Comparison of ENCODE assay signal across 1 cellular context in genomic region chr16:55476625-55477533, GRCh38.
TF ChIP-seq lines count a peak whose summit lies in the region.

No MANE protein-coding gene starts in this region.

TF ChIP-seq in SK-N-SH, 30 proteins besides CTCF, POLR2A, EP300 and RAD21 (continued from another document):
- TF ChIP-seq TEAD4 (IDR thresholded peaks at IDR 0.05; ENCODE audit: borderline replicate concordance, insufficient read depth) = no peak
- TF ChIP-seq RFX5 (IDR thresholded peaks at IDR 0.05; ENCODE audit: low read length) = no peak
